ENCODE assay signal across 1 cellular context in the genomic region with DNA sequence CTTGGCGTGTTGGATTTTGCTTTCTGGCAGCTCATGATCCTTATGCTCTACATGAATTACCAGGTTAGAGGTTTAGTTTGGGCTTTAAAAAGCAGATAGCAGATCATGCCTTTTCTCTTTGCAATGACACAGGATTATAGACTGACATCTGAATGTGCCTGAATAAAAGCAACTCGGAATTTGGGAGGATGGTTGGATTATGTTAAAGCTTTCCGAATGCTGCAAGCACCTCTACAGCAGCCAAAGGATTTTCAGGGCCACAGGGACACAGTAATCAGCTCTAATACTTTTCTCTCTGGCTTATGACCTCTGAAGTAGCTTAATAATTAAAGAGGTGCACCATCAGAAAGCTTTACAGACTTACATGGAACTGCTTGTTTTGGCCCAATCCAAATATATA.
TF ChIP-seq lines count a peak whose summit lies in the region.

No MANE protein-coding gene starts in this region.

TF ChIP-seq in neural cell, 6 proteins besides CTCF, POLR2A, EP300 and RAD21 (continued from another document):
- no peak for TF ChIP-seq MXI1 (conservative IDR thresholded peaks at IDR 0.05; ENCODE audit: poor library complexity, severe bottlenecking)
TF ChIP-seq in neural cell: peak in this region for 0.
